Comparison of ENCODE assay signal across 10 cellular contexts in genomic region chr1:26156285-26157038, GRCh38. TPM values are rescaled to one million over a fixed set of nuclear protein-coding genes. Genes with fewer than 3 reads are reported as not detected.
DNase-seq lines count a peak whose midpoint lies in the region; ATAC-seq and TF ChIP-seq lines count a peak whose summit lies in the region.
"Had no signal": no experiment of that assay in that cellular context is flagged by ENCODE, and none has a peak within 500 bp of the region (broad histone marks: within the 10 kb centered on the region; RNA-seq: fewer than 3 reads in every experiment).

No MANE protein-coding gene starts in this region.

- no peaks in the 10 kb centered on the region for H3K79me2 ChIP-seq in PC-9 (ENCODE audit: low read depth)

- no peak for TF ChIP-seq EP300 in sigmoid colon (IDR thresholded peaks at IDR 0.05)

- BruUV-seq in PC-9 (replicated peaks; lab: Mats Ljungman, UMichigan): no TSS peak

- no peaks in the 10 kb centered on the region for H3F3A ChIP-seq in PC-9 (ENCODE audit: insufficient read depth, low read depth)

- H3K4me3 ChIP-seq in H7 (ENCODE audit: insufficient read depth, low read depth, low read length): peak overlapping the region; percentile 28
- H3K4me3 ChIP-seq in PC-9: no peak overlapping the region
- peak overlapping the region in 3 of 4 donors; percentile 5 to 15 (median 8) for H3K4me3 ChIP-seq in sigmoid colon

- intact Hi-C loops in PC-9 (cut with micrococcal nuclease; ENCODE audit: unreplicated experiment) (no loop called here), left ventricle myocardium superior (cut with micrococcal nuclease) (no loop called here), sigmoid colon (cut with DNase I) (no loop called here)

- POLR2A ChIA-PET in PC-9 (lab: Charles Lee; ENCODE audit: unreplicated experiment): interaction anchor here (0.6 kb wide), 1 partner anchor 117 kb away, joined by 3 read pairs; no protein-coding TSS in a partner anchor

- peak overlapping the region; percentile 46 for H3K4me2 ChIP-seq in PC-9

- no peak overlapping the region for H3K27ac ChIP-seq in PC-9
- peak overlapping the region in 2 of 4 donors; percentile 12 to 61 for H3K27ac ChIP-seq in sigmoid colon
- H3K27ac ChIP-seq: pancreas had no signal

- H3K4me1 ChIP-seq in PC-9 (replicated peaks; ENCODE audit: insufficient read depth): no peaks in the 10 kb centered on the region; the same call in 1 of the 2 replicates
- peaks cover 0 to 8% (median 6%) of the 10 kb centered on the region in 4 donors for H3K4me1 ChIP-seq in sigmoid colon

- CTCF ChIA-PET in PC-9 (lab: Charles Lee): interaction anchor here (1.0 kb wide), 1 partner anchor 13 kb away, joined by 3 read pairs; the partner anchor contains the start of gene ZNF593

- no peaks in the 10 kb centered on the region for H3K9me2 ChIP-seq in PC-9 (ENCODE audit: insufficient read depth)

- WGBS in sigmoid colon, 2 donors: 28 to 37% methylated on average over 12 of the region's 12 CpGs

- H3K27me3 ChIP-seq in H7 (ENCODE audit: control insufficient read depth, insufficient read depth, low read length) (peaks cover 58% of the 10 kb centered on the region), PC-9 (ENCODE audit: insufficient read depth, low read depth) (peaks cover 6% of the 10 kb centered on the region; the same call in 1 of the 2 replicates), sigmoid colon (peaks cover 7 to 30% (median 16%) of the 10 kb centered on the region in 3 donors)
- H3K27me3 ChIP-seq: pancreas had no signal

- H3K9me3 ChIP-seq in PC-9 (ENCODE audit: insufficient read depth, low read depth) (no peaks in the 10 kb centered on the region), sigmoid colon (no peaks in the 10 kb centered on the region)
- H3K9me3 ChIP-seq: pancreas had no signal

- no peak overlapping the region for H2AFZ ChIP-seq in PC-9

- no peaks in the 10 kb centered on the region for H4K20me1 ChIP-seq in PC-9 (ENCODE audit: insufficient read depth)

- TF ChIP-seq CTCF in PC-9 (conservative IDR thresholded peaks at IDR 0.05) (no peak), sigmoid colon (IDR thresholded peaks at IDR 0.05) (no peak)

- TF ChIP-seq POLR2A in sigmoid colon (IDR thresholded peaks at IDR 0.05): no peak

- ATAC-seq in left ventricle myocardium superior (peak; percentile 8), HG03469 (IDR thresholded peaks at IDR 0.05; ENCODE audit: unreplicated experiment) (no peak), HG03045 (IDR thresholded peaks at IDR 0.05; ENCODE audit: unreplicated experiment) (no peak)
- ATAC-seq: pancreas had no signal

- no peaks in the 10 kb centered on the region for H3K36me3 ChIP-seq in H7 (replicated peaks; ENCODE audit: control insufficient read depth, insufficient read depth, low read length)
- no peaks in the 10 kb centered on the region for H3K36me3 ChIP-seq in PC-9 (ENCODE audit: low read depth)
- no peaks in the 10 kb centered on the region for H3K36me3 ChIP-seq in sigmoid colon
- H3K36me3 ChIP-seq: pancreas had no signal

- DNase-seq in H7: peak; percentile 86
- no peak for DNase-seq in PC-9
- peak; percentile 79 for DNase-seq in left ventricle myocardium superior
- DNase-seq in sigmoid colon: no peak
- no peak for DNase-seq in kidney tubule cell (ENCODE audit: low spot score)
- DNase-seq in HCEC 1CT: no peak
- DNase-seq: activated CD4-positive, alpha-beta T cell treated with anti-CD3 and anti-CD28 coated beads, Interleukin-2, amount 10 ng/mL, durations not matched to agents 24 days and 14 days had no signal

RNA-seq across cellular contexts. Expression of gene FAM110D, which starts 2.4 kb away (rescaled TPM):
- total RNA-seq in H7 (2014; rRNA removed; shearing (Covaris generic)): 1.00 and 2.7 TPM in 2 replicates
- total RNA-seq in PC-9 (2021): 0.23 TPM in 1 of 2 replicates, not detected in the other
- 4.5 TPM for total RNA-seq in left ventricle myocardium superior
- total RNA-seq in sigmoid colon: 1 to 10 TPM; 1.1 to 4.2 (median 2.2) TPM
- 1 to 10 TPM in 1 of 3 donors, under 1 TPM in 1, not detected in 1; 0.60 to 1.1 TPM for polyA plus RNA-seq in sigmoid colon

RNA-seq across cellular contexts. Expression of gene C1orf232, which starts 12.3 kb away (rescaled TPM):
- not detected in 2 replicates for total RNA-seq in H7 (2014; rRNA removed; shearing (Covaris generic))
- total RNA-seq in PC-9 (2021): not detected in 2 replicates
- total RNA-seq in left ventricle myocardium superior: not detected
- total RNA-seq in sigmoid colon: not detected
- polyA plus RNA-seq in sigmoid colon: not detected
- total RNA-seq: activated CD4-positive, alpha-beta T cell treated with anti-CD3 and anti-CD28 coated beads, Interleukin-2, amount 10 ng/mL, durations not matched to agents 24 days and 14 days; pancreas had no signal
- polyA plus RNA-seq: pancreas had no signal

RNA-seq across cellular contexts. Expression of gene ZNF593, which starts 13.2 kb away (rescaled TPM):
- total RNA-seq in H7 (2014; rRNA removed; shearing (Covaris generic)): 32.8 and 59.0 TPM in 2 replicates
- total RNA-seq in PC-9 (2021): 37.0 and 55.9 TPM in 2 replicates
- 11.6 TPM for total RNA-seq in left ventricle myocardium superior
- total RNA-seq in sigmoid colon: 10 to 100 TPM; 16.3 to 37.2 (median 32.1) TPM
- polyA plus RNA-seq in sigmoid colon: 100 to 1,000 TPM in 1 of 3 donors, 10 to 100 TPM in 2; 38.4 to 114 (median 61.3) TPM

RNA-seq across cellular contexts. Expression of gene ZNF593OS, which starts 15.2 kb away (rescaled TPM):
- total RNA-seq in H7 (2014; rRNA removed; shearing (Covaris generic)): 0.22 TPM in 1 of 2 replicates, not detected in the other
- not detected in 2 replicates for total RNA-seq in PC-9 (2021)
- total RNA-seq in left ventricle myocardium superior: not detected
- not detected for total RNA-seq in sigmoid colon
- polyA plus RNA-seq in sigmoid colon: under 1 TPM in 1 of 3 donors, not detected in 2; 0.13 TPM
- total RNA-seq: activated CD4-positive, alpha-beta T cell treated with anti-CD3 and anti-CD28 coated beads, Interleukin-2, amount 10 ng/mL, durations not matched to agents 24 days and 14 days; pancreas had no signal

RNA-seq across cellular contexts. Expression of gene CNKSR1, which starts 20.8 kb away (rescaled TPM):
- total RNA-seq in H7 (2014; rRNA removed; shearing (Covaris generic)): 21.7 and 23.1 TPM in 2 replicates
- total RNA-seq in PC-9 (2021) (31.6 and 33.4 TPM in 2 replicates), left ventricle myocardium superior (1.7 TPM), sigmoid colon (1 to 10 TPM in 2 of 4 donors, under 1 TPM in 1, not detected in 1; 0.82 to 4.7 (median 1.8) TPM)
- polyA plus RNA-seq in sigmoid colon: 10 to 100 TPM; 13.8 to 29.0 (median 16.0) TPM

Comparison
In these comparisons a context has a peak if more than half of its experiments do, and no peak if none do; other contexts are left out.
1. DNase-seq: peak in H7 (single experiment) and left ventricle myocardium superior (single experiment); none in PC-9 (0 of 2), sigmoid colon (single experiment), kidney tubule cell (single experiment) and HCEC 1CT (single experiment).